In the genomic region with DNA sequence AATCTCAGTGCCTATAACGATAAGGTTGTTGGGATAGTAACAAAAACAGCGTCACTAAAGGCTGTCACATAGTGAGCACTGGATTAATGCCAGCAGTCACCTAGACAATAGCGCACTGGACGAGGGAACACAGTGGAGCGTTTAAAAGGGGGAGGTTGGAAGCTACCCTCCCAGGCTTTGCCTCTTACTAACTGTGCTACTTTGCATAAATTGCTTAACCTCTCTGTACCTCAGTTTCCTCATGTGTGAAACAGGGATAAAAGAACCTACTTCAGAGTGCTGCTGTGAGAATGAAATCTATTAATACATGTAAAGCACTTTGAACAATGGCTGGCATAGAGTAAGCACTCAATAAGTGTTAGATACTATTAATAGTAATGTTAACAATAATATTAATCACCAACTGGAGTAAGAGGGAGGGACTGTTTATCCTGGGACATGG, we compare ENCODE assay signal across 8 cellular contexts. TPM values are rescaled to one million over a fixed set of nuclear protein-coding genes. Genes with fewer than 3 reads are reported as not detected.
DNase-seq lines count a peak whose midpoint lies in the region; ATAC-seq and TF ChIP-seq lines count a peak whose summit lies in the region.

No MANE protein-coding gene starts in this region.

- no peak for ATAC-seq in HG03175 (IDR thresholded peaks at IDR 0.05; ENCODE audit: unreplicated experiment)
- ATAC-seq in GM21515 (IDR thresholded peaks at IDR 0.05; ENCODE audit: unreplicated experiment): no peak
- ATAC-seq in HG03457 (IDR thresholded peaks at IDR 0.05; ENCODE audit: unreplicated experiment): no peak

- peak; percentile 86 for DNase-seq in NCI-H146 (lab: John Stamatoyannopoulos, UW)
- no peak for DNase-seq in chondrocyte (ENCODE audit: low spot score)
- no peak for DNase-seq in germinal center (ENCODE audit: low spot score)

- H3K27ac ChIP-seq in BLaER1 treated with 17β-estradiol and CSF1 and Interleukin-3, amounts not matched to agents 10 nM and 100 nM: peak overlapping the region in 9 of 11 experiments; percentile 19 to 81 (median 40); a peak in 13 of 22 replicates
- H3K27ac ChIP-seq in muscle layer of colon (ENCODE audit: low read depth, low read length): peak overlapping the region; percentile 56

- H3K9me3 Mint-ChIP-seq in chondrocyte (ENCODE audit: low read depth): no peaks in the 10 kb centered on the region

- no peaks in the 10 kb centered on the region for H3K27me3 ChIP-seq in BLaER1 treated with 17β-estradiol and CSF1 and Interleukin-3, amounts not matched to agents 10 nM and 100 nM
- no peaks in the 10 kb centered on the region for H3K27me3 ChIP-seq in muscle layer of colon (ENCODE audit: control insufficient read depth in 1 of 2, insufficient read depth in 2 of 2, low read length in 2 of 2)

- peaks cover 31% of the 10 kb centered on the region for H3K36me3 Mint-ChIP-seq in chondrocyte (ENCODE audit: low read depth)

- peak overlapping the region; percentile 50 to 98 (median 72); a peak in 21 of 22 replicates for H3K4me2 ChIP-seq in BLaER1 treated with 17β-estradiol and CSF1 and Interleukin-3, amounts not matched to agents 10 nM and 100 nM

- H3K4me1 ChIP-seq in BLaER1 treated with 17β-estradiol and CSF1 and Interleukin-3, amounts not matched to agents 10 nM and 100 nM: peaks cover 72 to 100% (median 92%) of the 10 kb centered on the region in 10 experiments
- H3K4me1 ChIP-seq in muscle layer of colon (ENCODE audit: insufficient read depth, low read length): peaks cover 40% of the 10 kb centered on the region

- TF ChIP-seq CTCF in chondrocyte (IDR thresholded peaks at IDR 0.05): no peak

- peaks cover 84% of the 10 kb centered on the region for H3K4me1 Mint-ChIP-seq in chondrocyte (ENCODE audit: low read depth)

- no peaks in the 10 kb centered on the region for H3K27me3 Mint-ChIP-seq in chondrocyte (ENCODE audit: low read depth)

- H3K4me3 Mint-ChIP-seq in chondrocyte (ENCODE audit: unreplicated experiment): peak overlapping the region; percentile 61

- H3K9me3 ChIP-seq in BLaER1 treated with 17β-estradiol and CSF1 and Interleukin-3, amounts not matched to agents 10 nM and 100 nM (replicated peaks in 1 of 11): no peaks in the 10 kb centered on the region
- H3K9me3 ChIP-seq in muscle layer of colon (ENCODE audit: low read length): no peaks in the 10 kb centered on the region

- H3K4me3 ChIP-seq in BLaER1 treated with 17β-estradiol and CSF1 and Interleukin-3, amounts not matched to agents 10 nM and 100 nM: no peak overlapping the region
- H3K4me3 ChIP-seq in muscle layer of colon (ENCODE audit: low read depth in 1 of 2, low read length in 2 of 2): peak overlapping the region in 1 of 2 donors; percentile 26

- peaks cover 69 to 96% (median 84%) of the 10 kb centered on the region in 11 experiments for H3K36me3 ChIP-seq in BLaER1 treated with 17β-estradiol and CSF1 and Interleukin-3, amounts not matched to agents 10 nM and 100 nM
- H3K36me3 ChIP-seq in muscle layer of colon (ENCODE audit: insufficient read depth, low read length): peaks cover 26% of the 10 kb centered on the region

- H3K9ac ChIP-seq in BLaER1 treated with 17β-estradiol and CSF1 and Interleukin-3, amounts not matched to agents 10 nM and 100 nM: peak overlapping the region in 6 of 11 experiments; percentile 11 to 45 (median 36); a peak in 4 of 22 replicates
- H3K9ac ChIP-seq in muscle layer of colon (ENCODE audit: low read length): no peak overlapping the region

- H3K27ac Mint-ChIP-seq in chondrocyte (ENCODE audit: unreplicated experiment): peak overlapping the region; percentile 98

- peaks cover 11 to 94% (median 64%) of the 10 kb centered on the region in 11 experiments; a peak in 19 of 22 replicates for H4K20me1 ChIP-seq in BLaER1 treated with 17β-estradiol and CSF1 and Interleukin-3, amounts not matched to agents 10 nM and 100 nM

RNA-seq across cellular contexts. Expression of a gene that starts 10.5 kb away (rescaled TPM):
- total RNA-seq in chondrocyte: 55.9 to 96.1 TPM (median 90.7 TPM) in 3 replicates

RNA-seq across cellular contexts. Expression of a gene that starts 27.0 kb away (rescaled TPM):
- total RNA-seq in chondrocyte: 20.2 to 51.0 TPM (median 49.6 TPM) in 3 replicates
